8 cellular contexts compared by ENCODE assay signal in genomic region chr3:51682079-51682478, GRCh38. TPM values are rescaled to one million over a fixed set of nuclear protein-coding genes. Genes with fewer than 3 reads are reported as not detected.
DNase-seq lines count a peak whose midpoint lies in the region; ATAC-seq and TF ChIP-seq lines count a peak whose summit lies in the region.

No MANE protein-coding gene starts in this region.

- peak; percentile 69 for DNase-seq in AG09309 (ENCODE audit: low read depth)
- DNase-seq in NCI-H2227 (lab: John Stamatoyannopoulos, UW; ENCODE audit: unreplicated experiment): peak; percentile 77
- DNase-seq in activated CD4-positive, CD25-positive, alpha-beta regulatory T cell treated with anti-CD3 and anti-CD28 coated beads, Interleukin-2, amount 50 U/mL, for 16 hours (ENCODE audit: low read depth, low spot score): peak; percentile 48
- DNase-seq in cerebellar cortex (ENCODE audit: low spot score): peak; percentile 88
- peak in 1 of 2 donors; percentile 59 for DNase-seq in left lung
- DNase-seq in stimulated activated CD4-positive, alpha-beta T cell treated with anti-CD3 and anti-CD28 coated beads, Interleukin-4, amount 100 ng/mL, for 4 hours: peak; percentile 52 to 78

- H3K36me3 ChIP-seq in left lung: peaks cover 0 to 52% of the 10 kb centered on the region in 2 donors

- peaks cover 20 to 61% of the 10 kb centered on the region in 2 donors for H3K4me1 ChIP-seq in left lung

- no peak overlapping the region for H3K4me3 ChIP-seq in AG09309 (ENCODE audit: control insufficient read depth, low read depth, low read length)
- H3K4me3 ChIP-seq in left lung: no peak overlapping the region

- ATAC-seq in GM18517 (IDR thresholded peaks at IDR 0.05; ENCODE audit: unreplicated experiment) (peak; percentile 82), HG03039 (IDR thresholded peaks at IDR 0.05; ENCODE audit: unreplicated experiment) (peak; percentile 50), left lung (peak; percentile 92)

- no peaks in the 10 kb centered on the region for H3K9me3 ChIP-seq in left lung

- H3K27me3 ChIP-seq in left lung: no peaks in the 10 kb centered on the region

- intact Hi-C loops in left lung (cut with DNase I): loop anchor here in 1 of 2 donors (5.0 kb wide), 1 partner anchor 180 kb away; the partner anchor contains the start of gene DCAF1

- H3K27ac ChIP-seq in left lung: peak overlapping the region in 1 of 2 donors; percentile 67

- TF ChIP-seq CTCF in AG09309 (IDR thresholded peaks at IDR 0.05; ENCODE audit: control insufficient read depth, insufficient read depth, low read depth, low read length, missing control alignments) (peak; percentile 87), left lung (IDR thresholded peaks at IDR 0.05) (peak; percentile 71 to 92)

RNA-seq across cellular contexts. Expression of gene TEX264, which starts 11.0 kb away (rescaled TPM):
- total RNA-seq in left lung: 10 to 100 TPM; 48.7 to 50.4 TPM

RNA-seq across cellular contexts. Expression of gene GRM2, which starts 24.8 kb away (rescaled TPM):
- total RNA-seq in left lung: under 1 TPM; 0.21 to 0.61 TPM
